1 cellular context compared by ENCODE assay signal in the genomic region with DNA sequence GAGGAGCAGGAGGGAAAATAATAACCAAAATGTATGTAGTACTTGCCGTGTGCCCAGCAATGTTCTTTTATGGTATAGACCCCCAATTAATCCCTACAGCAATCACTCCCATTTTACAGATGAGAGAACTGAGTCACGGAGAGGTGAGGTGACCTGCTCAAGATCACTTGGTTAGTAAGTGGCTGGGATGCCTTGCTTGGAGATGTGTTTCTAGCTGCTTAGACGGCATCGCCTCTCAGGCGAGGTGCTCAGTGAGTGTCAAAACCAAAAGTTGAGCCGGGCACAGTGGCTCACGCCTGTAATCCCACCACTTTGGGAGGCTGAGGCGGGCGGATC.
TF ChIP-seq lines count a peak whose summit lies in the region.

No MANE protein-coding gene starts in this region.

TF ChIP-seq in IMR-90, 13 proteins besides CTCF, POLR2A, EP300 and RAD21 (continued from another document):
- TF ChIP-seq, protein P1, sequence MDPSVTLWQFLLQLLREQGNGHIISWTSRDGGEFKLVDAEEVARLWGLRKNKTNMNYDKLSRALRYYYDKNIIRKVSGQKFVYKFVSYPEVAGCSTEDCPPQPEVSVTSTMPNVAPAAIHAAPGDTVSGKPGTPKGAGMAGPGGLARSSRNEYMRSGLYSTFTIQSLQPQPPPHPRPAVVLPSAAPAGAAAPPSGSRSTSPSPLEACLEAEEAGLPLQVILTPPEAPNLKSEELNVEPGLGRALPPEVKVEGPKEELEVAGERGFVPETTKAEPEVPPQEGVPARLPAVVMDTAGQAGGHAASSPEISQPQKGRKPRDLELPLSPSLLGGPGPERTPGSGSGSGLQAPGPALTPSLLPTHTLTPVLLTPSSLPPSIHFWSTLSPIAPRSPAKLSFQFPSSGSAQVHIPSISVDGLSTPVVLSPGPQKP (IDR thresholded peaks at IDR 0.05; ENCODE audit: borderline replicate concordance, low read depth, low read length), result no peak
- TF ChIP-seq RFX5 (IDR thresholded peaks at IDR 0.05; ENCODE audit: low read depth, low read length), result no peak
- TF ChIP-seq, protein P2, sequence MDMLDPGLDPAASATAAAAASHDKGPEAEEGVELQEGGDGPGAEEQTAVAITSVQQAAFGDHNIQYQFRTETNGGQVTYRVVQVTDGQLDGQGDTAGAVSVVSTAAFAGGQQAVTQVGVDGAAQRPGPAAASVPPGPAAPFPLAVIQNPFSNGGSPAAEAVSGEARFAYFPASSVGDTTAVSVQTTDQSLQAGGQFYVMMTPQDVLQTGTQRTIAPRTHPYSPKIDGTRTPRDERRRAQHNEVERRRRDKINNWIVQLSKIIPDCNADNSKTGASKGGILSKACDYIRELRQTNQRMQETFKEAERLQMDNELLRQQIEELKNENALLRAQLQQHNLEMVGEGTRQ (IDR thresholded peaks at IDR 0.05; ENCODE audit: low read depth, low read length), result no peak
- TF ChIP-seq CEBPB (IDR thresholded peaks at IDR 0.05; ENCODE audit: low read depth, low read length), result no peak
- no peak for TF ChIP-seq SMC3 (IDR thresholded peaks at IDR 0.05; ENCODE audit: low read depth, low read length)
- TF ChIP-seq MAZ (IDR thresholded peaks at IDR 0.05; ENCODE audit: borderline replicate concordance, low read depth, low read length), result no peak
- TF ChIP-seq CHD1 (IDR thresholded peaks at IDR 0.05; ENCODE audit: low read depth, low read length), result no peak
